Comparison of ENCODE assay signal across 21 cellular contexts in genomic region chr13:113468461-113469147, GRCh38. TPM values are rescaled to one million over a fixed set of nuclear protein-coding genes. Genes with fewer than 3 reads are reported as not detected.
DNase-seq lines count a peak whose midpoint lies in the region; ATAC-seq and TF ChIP-seq lines count a peak whose summit lies in the region.
"Had no signal": no experiment of that assay in that cellular context is flagged by ENCODE, and none has a peak within 500 bp of the region (broad histone marks: within the 10 kb centered on the region; RNA-seq: fewer than 3 reads in every experiment).

No MANE protein-coding gene starts in this region.

- no peaks in the 10 kb centered on the region for H3K9me3 ChIP-seq in upper lobe of right lung
- H3K9me3 ChIP-seq: heart right ventricle, thyroid gland had no signal

- ATAC-seq in upper lobe of right lung = no peak
- ATAC-seq in GM18867 (IDR thresholded peaks at IDR 0.05; ENCODE audit: unreplicated experiment) = no peak
- ATAC-seq: activated T-cell treated with anti-CD3 and anti-CD28 coated beads, Interleukin-2, amount 50 U/mL, for 72 hours; T-helper 17 cell had no signal

- H3K27me3 ChIP-seq in upper lobe of right lung = no peaks in the 10 kb centered on the region
- H3K27me3 ChIP-seq: brain microvascular endothelial cell, heart right ventricle, thyroid gland had no signal

- H3K4me3 ChIP-seq in choroid plexus epithelial cell (ENCODE audit: low read depth, low read length) (no peak overlapping the region), upper lobe of right lung (no peak overlapping the region)
- H3K4me3 ChIP-seq: GM23248, heart right ventricle, thyroid gland had no signal

- intact Hi-C loops in upper lobe of right lung (cut with DNase I) = no loop called here

- no peaks in the 10 kb centered on the region for H3K4me1 ChIP-seq in upper lobe of right lung
- H3K4me1 ChIP-seq: thyroid gland had no signal

- TF ChIP-seq CTCF in choroid plexus epithelial cell (conservative IDR thresholded peaks at IDR 0.05; ENCODE audit: low read depth, low read length) = no peak
- TF ChIP-seq CTCF in upper lobe of right lung (IDR thresholded peaks at IDR 0.05) = no peak

- no peak overlapping the region for H3K27ac ChIP-seq in upper lobe of right lung
- no peak overlapping the region for H3K27ac ChIP-seq in caudate nucleus (ENCODE audit: low read depth, low read length)
- H3K27ac ChIP-seq: brain microvascular endothelial cell, GM23248, thyroid gland had no signal

- H3K36me3 ChIP-seq in upper lobe of right lung = peaks cover 14% of the 10 kb centered on the region

- peak; percentile 69 for DNase-seq in NCI-H2107 treated with DMSO at 0.1 percent for 48 hours (lab: John Stamatoyannopoulos, UW; ENCODE audit: unreplicated experiment)
- DNase-seq in NCI-H2107 (lab: John Stamatoyannopoulos, UW) = no peak
- peak; percentile 11 for DNase-seq in choroid plexus epithelial cell (ENCODE audit: low read depth)
- DNase-seq in islet precursor cell = peak; percentile 75
- peak; percentile 39 for DNase-seq in upper lobe of right lung
- no peak for DNase-seq in caudate nucleus (lab: John Stamatoyannopoulos, UW)
- no peak for DNase-seq in NCI-H2196 (lab: John Stamatoyannopoulos, UW; ENCODE audit: unreplicated experiment)
- DNase-seq: 8988T; activated naive CD8-positive, alpha-beta T cell treated with anti-CD3 and anti-CD28 coated beads for 36 hours; activated T-cell treated with anti-CD3 and anti-CD28 coated beads, Interleukin-2, amount 50 U/mL, for 72 hours; brain microvascular endothelial cell; GM23248; heart right ventricle; Kasumi-1; left cardiac atrium; NCI-H1092 treated with DMSO at 0.1 percent for 48 hours; posterior cingulate gyrus; SHP77 treated with DMSO at 0.1 percent for 48 hours; T-helper 17 cell; thyroid gland had no signal

RNA-seq across cellular contexts. Expression of gene ADPRHL1, which starts 15.3 kb away (rescaled TPM):
- 1.9 TPM for total RNA-seq in upper lobe of right lung

RNA-seq across cellular contexts. Expression of gene DCUN1D2, which starts 21.9 kb away (rescaled TPM):
- 24.6 TPM for total RNA-seq in upper lobe of right lung

Comparison
In these comparisons a context has a peak if more than half of its experiments do, and no peak if none do; other contexts are left out.
1. DNase-seq: peak in NCI-H2107 treated with DMSO at 0.1 percent for 48 hours (single experiment), choroid plexus epithelial cell (single experiment), islet precursor cell (single experiment) and upper lobe of right lung (single experiment); none in NCI-H2107 (single experiment), caudate nucleus (0 of 61) and NCI-H2196 (single experiment).